24 cellular contexts compared by ENCODE assay signal in genomic region chr11:26443617-26444016, GRCh38.
DNase-seq lines count a peak whose midpoint lies in the region; ATAC-seq, FAIRE-seq and TF ChIP-seq lines count a peak whose summit lies in the region.
"Had no signal": no experiment of that assay in that cellular context is flagged by ENCODE, and none has a peak within 500 bp of the region (broad histone marks: within the 10 kb centered on the region; RNA-seq: fewer than 3 reads in every experiment).

No MANE protein-coding gene starts in this region.

- H3K79me1 ChIP-seq in IMR-90 (ENCODE audit: low read depth in 1 of 2, low read length in 2 of 2) = no peaks in the 10 kb centered on the region
- no peaks in the 10 kb centered on the region for H3K79me1 ChIP-seq in H1 (ENCODE audit: low read depth, low read length)

- no TSS peak for BruUV-seq in IMR-90 (replicated peaks; lab: Mats Ljungman, UMichigan)

- no peaks in the 10 kb centered on the region for H3K36me3 ChIP-seq in IMR-90 (ENCODE audit: control insufficient read depth, insufficient read depth, low read length)
- H3K36me3 ChIP-seq in H1 (ENCODE audit: control insufficient read depth in 2 of 4, insufficient read depth in 4 of 4, low read length in 3 of 4) = no peaks in the 10 kb centered on the region
- H3K36me3 ChIP-seq: BE2C, BLaER1 had no signal

- H3K4me3 ChIP-seq in A549 (no peak overlapping the region), IMR-90 (ENCODE audit: insufficient read depth, low read depth, low read length) (no peak overlapping the region), H1 (ENCODE audit: extremely low read depth in 1 of 4, insufficient read depth in 2 of 4, low read depth in 3 of 4, low read length in 4 of 4) (no peak overlapping the region)
- H3K4me3 ChIP-seq: BLaER1, GM12878 had no signal

- H4K20me1 ChIP-seq in IMR-90 (ENCODE audit: insufficient read depth, low read length) (no peaks in the 10 kb centered on the region), H1 (replicated peaks in 1 of 2; ENCODE audit: control insufficient read depth in 1 of 2, insufficient read depth in 2 of 2, low read length in 2 of 2) (no peaks in the 10 kb centered on the region)
- H4K20me1 ChIP-seq: BLaER1 had no signal

- intact Hi-C loops in IMR-90 (cut with micrococcal nuclease) = no loop called here

- TF ChIP-seq EP300 in A549 (IDR thresholded peaks at IDR 0.05) (no peak), H1 (IDR thresholded peaks at IDR 0.05; ENCODE audit: borderline replicate concordance in 1 of 2, low read depth in 2 of 2, low read length in 2 of 2) (no peak)

- TF ChIP-seq POLR2A in A549 (IDR thresholded peaks at IDR 0.05; ENCODE audit: low read length) (no peak), IMR-90 (IDR thresholded peaks at IDR 0.05; ENCODE audit: low read depth, low read length) (no peak), H1 (IDR thresholded peaks at IDR 0.05; ENCODE audit: control extremely low read depth in 1 of 2, low read depth in 2 of 2, low read length in 2 of 2) (no peak)

- H3K9me1 ChIP-seq in IMR-90 (ENCODE audit: insufficient read depth, low read length) = no peaks in the 10 kb centered on the region

- H2AFZ ChIP-seq in IMR-90 (replicated peaks; ENCODE audit: low read length, poor library complexity) = no peak overlapping the region
- H2AFZ ChIP-seq in H1 (ENCODE audit: low read length) = no peak overlapping the region

- ATAC-seq in A549 = no peak
- no peak for ATAC-seq in IMR-90 (ENCODE audit: low read depth)
- ATAC-seq: GM12878 had no signal

- in situ Hi-C loops in IMR-90 (cut with MboI; ENCODE audit: low sequenced_read_pairs) = no loop called here

- H2AK5ac ChIP-seq in IMR-90 (ENCODE audit: low read depth, low read length) (no peak overlapping the region), H1 (ENCODE audit: low read depth, low read length) (no peak overlapping the region)

- WGBS in A549 (ENCODE audit: missing lambda C conversion rate) = 2% methylated on average over 3 of the region's 3 CpGs
- WGBS in IMR-90 (ENCODE audit: extremely low coverage in 2 of 2, insufficient read length in 1 of 2), 2 experiments = 0% methylated on average over 1 of the region's 3 CpGs; no CpG with 5 or more reads in 1 of the 2 experiments
- WGBS in H1 (ENCODE audit: extremely low coverage in 1 of 2, insufficient coverage in 1 of 2, insufficient read length in 1 of 2, insufficient replicate concordance in 2 of 2, low coverage in 1 of 2, low lambda C conversion rate in 2 of 2, missing lambda C conversion rate in 1 of 2), 2 experiments = 58% methylated on average over 3 of the region's 3 CpGs; no CpG with 5 or more reads in 1 of the 2 experiments

- H3K23ac ChIP-seq in IMR-90 (ENCODE audit: low read depth, low read length) = no peak overlapping the region
- no peak overlapping the region for H3K23ac ChIP-seq in H1 (ENCODE audit: insufficient read length)

- H3K4me2 ChIP-seq in A549 (no peak overlapping the region), IMR-90 (ENCODE audit: low read depth, low read length) (no peak overlapping the region), H1 (ENCODE audit: insufficient read depth in 1 of 2, low read depth in 2 of 2, low read length in 2 of 2) (no peak overlapping the region)
- H3K4me2 ChIP-seq: BLaER1 had no signal

- H3K18ac ChIP-seq in IMR-90 (ENCODE audit: low read depth, low read length) (no peak overlapping the region), H1 (ENCODE audit: extremely low read depth, low read length) (no peak overlapping the region)

- H3K27me3 ChIP-seq in IMR-90 (ENCODE audit: control insufficient read depth, insufficient read depth, low read length) = no peaks in the 10 kb centered on the region
- H3K27me3 ChIP-seq in H1 (replicated peaks in 1 of 4; ENCODE audit: control insufficient read depth in 3 of 4, extremely low read depth in 1 of 4, insufficient read depth in 3 of 4, low read length in 3 of 4) = no peaks in the 10 kb centered on the region
- H3K27me3 ChIP-seq: BE2C, BLaER1 had no signal

- TF ChIP-seq RAD21 in A549 (conservative IDR thresholded peaks at IDR 0.05 in 1 of 2, IDR thresholded peaks at IDR 0.05 in 1 of 2) = no peak
- no peak for TF ChIP-seq RAD21 in IMR-90 (IDR thresholded peaks at IDR 0.05; ENCODE audit: low read length)
- no peak for TF ChIP-seq RAD21 in H1 (IDR thresholded peaks at IDR 0.05 in 1 of 2, conservative IDR thresholded peaks at IDR 0.05 in 1 of 2; ENCODE audit: low read depth in 2 of 2, low read length in 2 of 2)

- no peaks in the 10 kb centered on the region for H3K4me1 ChIP-seq in A549
- no peaks in the 10 kb centered on the region for H3K4me1 ChIP-seq in IMR-90 (ENCODE audit: control insufficient read depth, insufficient read depth, low read length)
- no peaks in the 10 kb centered on the region for H3K4me1 ChIP-seq in H1 (replicated peaks in 1 of 4; ENCODE audit: control insufficient read depth in 3 of 4, insufficient read depth in 4 of 4, low read length in 3 of 4)
- H3K4me1 ChIP-seq: BE2C, BLaER1 had no signal

- no peak overlapping the region for H2BK20ac ChIP-seq in IMR-90 (ENCODE audit: low read depth, low read length)
- H2BK20ac ChIP-seq in H1 (ENCODE audit: low read length) = no peak overlapping the region

- no peak overlapping the region for H2BK15ac ChIP-seq in IMR-90 (ENCODE audit: low read depth, low read length)
- no peak overlapping the region for H2BK15ac ChIP-seq in H1 (ENCODE audit: low read length)

- FAIRE-seq in A549 (lab: Jason Lieb, UNC) (no peak), H1 (lab: Jason Lieb, UNC) (no peak)
- FAIRE-seq: A204.1, GM12878, GM12892, GM18507 had no signal

- no peak overlapping the region for H3K27ac ChIP-seq in A549
- H3K27ac ChIP-seq in IMR-90 (ENCODE audit: insufficient read depth, low read length) = no peak overlapping the region
- H3K27ac ChIP-seq in H1 (ENCODE audit: low read depth, low read length) = no peak overlapping the region
- H3K27ac ChIP-seq: BLaER1 had no signal

- H2AK9ac ChIP-seq in IMR-90 (replicated peaks; ENCODE audit: low read depth, low read length, poor library complexity) = no peak overlapping the region

- CTCF ChIA-PET in A549 (lab: Yijun Ruan, JAX) (no interaction called here), IMR-90 (lab: Yijun Ruan, JAX) (no interaction called here), H1 (lab: Charles Lee; ENCODE audit: partially characterized antibody) (no interaction called here)

- H3K14ac ChIP-seq in IMR-90 (replicated peaks; ENCODE audit: low read depth, low read length) = no peak overlapping the region
- no peak overlapping the region for H3K14ac ChIP-seq in H1 (ENCODE audit: insufficient read length)

- TF ChIP-seq CTCF in A549 (IDR thresholded peaks at IDR 0.05) = no peak
- no peak for TF ChIP-seq CTCF in IMR-90 (conservative IDR thresholded peaks at IDR 0.05; ENCODE audit: low read depth, low read length)
- TF ChIP-seq CTCF in H1 (IDR thresholded peaks at IDR 0.05; ENCODE audit: control extremely low read depth in 1 of 3, insufficient read depth in 1 of 3, low read depth in 1 of 3, low read length in 3 of 3) = no peak

- H4K91ac ChIP-seq in IMR-90 (ENCODE audit: insufficient read depth, low read depth, low read length) = no peak overlapping the region
- no peak overlapping the region for H4K91ac ChIP-seq in H1 (replicated peaks; ENCODE audit: insufficient read length, low read length)

- no peak overlapping the region for H2BK12ac ChIP-seq in H1 (ENCODE audit: low read depth, low read length)

- H2BK120ac ChIP-seq in IMR-90 (ENCODE audit: low read depth, low read length) (no peak overlapping the region), H1 (replicated peaks; ENCODE audit: low read depth, low read length) (no peak overlapping the region)

- no peaks in the 10 kb centered on the region; the same call in 1 of the 2 replicates for H3K23me2 ChIP-seq in H1 (ENCODE audit: low read depth, low read length)

- no peak overlapping the region for H3K56ac ChIP-seq in IMR-90 (ENCODE audit: extremely low read depth, insufficient read depth, low read length)
- no peak overlapping the region for H3K56ac ChIP-seq in H1 (replicated peaks; ENCODE audit: insufficient read length, low read depth, low read length)

- no peak overlapping the region for H3K9ac ChIP-seq in IMR-90 (ENCODE audit: low read depth, low read length)
- H3K9ac ChIP-seq in H1 (replicated peaks in 1 of 4; ENCODE audit: extremely low read depth in 1 of 4, low read depth in 3 of 4, low read length in 3 of 4) = no peak overlapping the region
- H3K9ac ChIP-seq: BLaER1 had no signal

- H3K79me2 ChIP-seq in H1 (ENCODE audit: control insufficient read depth in 1 of 2, insufficient read depth in 2 of 2, low read length in 2 of 2) = no peaks in the 10 kb centered on the region

- dilution Hi-C loops in IMR-90 (cut with HindIII; ENCODE audit: low sequenced_read_pairs, unreplicated experiment) = no loop called here

- H3K9me3 ChIP-seq in A549 = no peaks in the 10 kb centered on the region
- H3K9me3 ChIP-seq in IMR-90 (ENCODE audit: control insufficient read depth, insufficient read depth, low read length) = no peaks in the 10 kb centered on the region
- H3K9me3 ChIP-seq in H1 (ENCODE audit: insufficient read depth in 2 of 2, low read depth in 1 of 2, low read length in 1 of 2) = no peaks in the 10 kb centered on the region
- H3K9me3 ChIP-seq: BE2C, BLaER1 had no signal

- no peak for DNase-seq in A549 (ENCODE audit: low read depth in 1 of 2, low spot score in 1 of 2)
- no peak for DNase-seq in IMR-90
- no peak for DNase-seq in H1 (ENCODE audit: low read depth in 1 of 2, low spot score in 2 of 2)
- no peak for DNase-seq in dermis blood vessel endothelial cell
- DNase-seq in AG08396 (ENCODE audit: low spot score) = no peak
- DNase-seq: 8988T; BE2C; C1 segment of cervical spinal cord; CD4-positive, alpha-beta memory T cell; CD4-positive, CD25-positive, alpha-beta regulatory T cell; CD8-positive, alpha-beta memory T cell; COR-L47; DMS 273 treated with DMSO at 0.1 percent for 48 hours; DMS153; DMS53; DMS79; DND-41; EL; GDM1 had no signal

- H2BK5ac ChIP-seq in IMR-90 (ENCODE audit: low read depth, low read length, poor library complexity, severe bottlenecking) (no peak overlapping the region), H1 (ENCODE audit: low read depth, low read length) (no peak overlapping the region)

- H4K5ac ChIP-seq in IMR-90 (ENCODE audit: low read depth, low read length) (no peak overlapping the region), H1 (ENCODE audit: insufficient read length, low read depth, low read length) (no peak overlapping the region)

- POLR2A ChIA-PET in A549 (lab: Yijun Ruan, JAX) (no interaction called here), IMR-90 (lab: Charles Lee; ENCODE audit: unreplicated experiment) (no interaction called here), H1 (lab: Charles Lee; ENCODE audit: partially characterized antibody) (no interaction called here)

- H3K4ac ChIP-seq in IMR-90 (ENCODE audit: low read depth, low read length) (no peak overlapping the region), H1 (replicated peaks; ENCODE audit: insufficient read length, low read depth, low read length) (no peak overlapping the region)

- H4K8ac ChIP-seq in IMR-90 (ENCODE audit: low read depth in 2 of 2, low read length in 2 of 2) = no peak overlapping the region
- H4K8ac ChIP-seq in H1 (ENCODE audit: extremely low read depth, insufficient read depth, low read length) = no peak overlapping the region

TF ChIP-seq in IMR-90, 13 proteins besides CTCF, POLR2A, EP300 and RAD21 (continues in another document):
- TF ChIP-seq NFE2L2 (IDR thresholded peaks at IDR 0.05; ENCODE audit: low read depth, low read length) = no peak

TF ChIP-seq in H1, 55 proteins besides CTCF, POLR2A, EP300 and RAD21 (continues in another document):
- TF ChIP-seq MAFK (IDR thresholded peaks at IDR 0.05; ENCODE audit: low read depth, low read length) (peak; percentile 97), BACH1 (IDR thresholded peaks at IDR 0.05; ENCODE audit: low read length) (no peak)

Comparison
In these comparisons a context has a peak if more than half of its experiments do, and no peak if none do; other contexts are left out.
1. Of the 18 proteins assayed by ChIP-seq in both H1 and A549: peak only in H1: none; only in A549: none; in both: MAFK; in neither: 17.